ENCODE assay signal across 23 cellular contexts in genomic region chr2:38933653-38934052, GRCh38. TPM values are rescaled to one million over a fixed set of nuclear protein-coding genes. Genes with fewer than 3 reads are reported as not detected.
A peak's percentile ranks its signal among the peaks of the same experiment; 100 is the strongest.
DNase-seq lines count a peak whose midpoint lies in the region; ATAC-seq and TF ChIP-seq lines count a peak whose summit lies in the region.
"Had no signal": no experiment of that assay in that cellular context is flagged by ENCODE, and none has a peak within 500 bp of the region (broad histone marks: within the 10 kb centered on the region; RNA-seq: fewer than 3 reads in every experiment).

No MANE protein-coding gene starts in this region.

- H3K36me3 ChIP-seq in mucosa of descending colon (ENCODE audit: low read depth): no peaks in the 10 kb centered on the region
- H3K36me3 ChIP-seq: heart left ventricle, right lobe of liver had no signal

- no peaks in the 10 kb centered on the region for H3K9me3 ChIP-seq in mucosa of descending colon
- H3K9me3 ChIP-seq: heart left ventricle, right lobe of liver had no signal

- ATAC-seq in mucosa of descending colon: no peak
- ATAC-seq: heart left ventricle, Panc1, right lobe of liver had no signal

- no peaks in the 10 kb centered on the region for H3K4me1 ChIP-seq in mucosa of descending colon (ENCODE audit: low read depth)
- H3K4me1 ChIP-seq: right lobe of liver had no signal

- TF ChIP-seq CTCF in HFF-Myc (IDR thresholded peaks at IDR 0.05; ENCODE audit: low read depth, low read length, missing control alignments): no peak
- TF ChIP-seq CTCF in mucosa of descending colon (IDR thresholded peaks at IDR 0.05): no peak

- intact Hi-C loops in mucosa of descending colon (cut with DNase I, micrococcal nuclease): no loop called here

- DNase-seq in Ammon's horn (ENCODE audit: low spot score): peak; percentile 8
- peak; percentile 79 for DNase-seq in HFF-Myc (ENCODE audit: extremely low read depth, low read depth)
- peak; percentile 72 for DNase-seq in RPMI7951 (ENCODE audit: low read depth)
- DNase-seq in fibroblast of the conjunctiva (ENCODE audit: low read depth): peak; percentile 85
- DNase-seq in activated CD4-positive, CD25-positive, alpha-beta regulatory T cell treated with anti-CD3 and anti-CD28 coated beads, Interleukin-2, amount 50 U/mL, for 72 hours: no peak
- no peak for DNase-seq in NCI-H146 (lab: John Stamatoyannopoulos, UW)
- no peak for DNase-seq in islet precursor cell
- no peak for DNase-seq in mucosa of descending colon
- DNase-seq: activated CD4-positive, alpha-beta T cell treated with anti-CD3 and anti-CD28 coated beads for 4 hours; activated CD8-positive, alpha-beta memory T cell treated with anti-CD3 and anti-CD28 coated beads, Interleukin-2, amount 50 U/mL, for 4 hours; activated gamma-delta T cell; AML-193; amygdala; central memory CD4-positive, alpha-beta T cell; erythroblast; heart left ventricle; NCI-H2029; NCI-H510A treated with DMSO at 0.1 percent for 48 hours; right lobe of liver; trophoblast cell had no signal

- H3K4me3 ChIP-seq in HFF-Myc (replicated peaks; ENCODE audit: low read depth, low read length) (no peak overlapping the region), mucosa of descending colon (no peak overlapping the region)
- H3K4me3 ChIP-seq: heart left ventricle, lung, right lobe of liver had no signal

RNA-seq across cellular contexts. Expression of gene ARHGEF33, which starts 44.0 kb away (rescaled TPM):
- 0.24 and 0.59 TPM in 2 replicates for total RNA-seq in RPMI7951 (2014; rRNA removed; shearing (Covaris generic))
- total RNA-seq in mucosa of descending colon: 1 to 10 TPM in 1 of 3 donors, under 1 TPM in 2; 0.10 to 1.5 (median 0.29) TPM
- total RNA-seq: SK-MEL-5 had no signal

RNA-seq across cellular contexts. Expression of gene MORN2, which starts 57.9 kb away (rescaled TPM):
- 70.1 and 72.8 TPM in 2 replicates for total RNA-seq in RPMI7951 (2014; rRNA removed; shearing (Covaris generic))
- total RNA-seq in mucosa of descending colon: 10 to 100 TPM in 2 of 3 donors, 1 to 10 TPM in 1; 8.0 to 12.1 (median 11.3) TPM

RNA-seq across cellular contexts. Expression of gene DHX57, which starts 57.9 kb away (rescaled TPM):
- 13.5 and 17.3 TPM in 2 replicates for total RNA-seq in RPMI7951 (2014; rRNA removed; shearing (Covaris generic))
- total RNA-seq in mucosa of descending colon: 10 to 100 TPM; 10.4 to 17.3 (median 10.5) TPM

Comparison
In these comparisons a context has a peak if more than half of its experiments do, and no peak if none do; other contexts are left out.
1. DNase-seq: peak in Ammon's horn (single experiment), HFF-Myc (single experiment), RPMI7951 (single experiment) and fibroblast of the conjunctiva (single experiment); none in activated CD4-positive, CD25-positive, alpha-beta regulatory T cell treated with anti-CD3 and anti-CD28 coated beads, Interleukin-2, amount 50 U/mL, for 72 hours (single experiment), NCI-H146 (single experiment), islet precursor cell (single experiment) and mucosa of descending colon (0 of 3).